Comparison of ENCODE assay signal across 14 cellular contexts in the genomic region with DNA sequence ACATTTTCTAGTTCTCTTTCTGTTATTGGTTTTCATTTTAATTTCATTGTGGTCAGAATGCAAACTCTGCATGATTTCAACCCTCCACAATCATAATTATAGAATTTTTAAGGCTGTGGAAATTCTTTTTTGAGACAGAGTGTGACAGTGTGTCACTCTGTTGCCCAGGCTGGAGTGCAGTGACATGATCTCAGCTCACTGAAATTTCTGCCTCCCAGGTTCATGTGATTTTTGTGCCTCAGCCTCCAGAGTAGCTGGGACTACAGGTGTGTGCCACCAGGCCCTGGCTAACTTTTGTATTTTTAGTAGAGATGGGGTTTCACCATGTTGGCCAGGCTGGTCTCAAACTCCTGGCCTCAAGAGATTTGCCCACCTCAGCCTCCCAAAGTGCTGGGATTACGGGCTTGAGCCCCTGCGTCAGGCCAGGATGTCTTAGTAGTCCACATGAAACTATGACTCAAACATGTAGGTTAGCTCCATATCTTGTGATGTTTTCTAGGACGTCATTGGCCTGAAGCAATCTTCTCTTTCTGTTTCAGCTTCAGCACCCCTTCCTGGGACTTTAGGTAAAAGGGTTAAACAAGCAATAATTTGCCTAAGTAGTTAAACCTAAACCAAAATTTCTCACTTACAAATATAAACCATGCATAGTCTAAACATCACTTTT. TPM values are rescaled to one million over a fixed set of nuclear protein-coding genes. Genes with fewer than 3 reads are reported as not detected.
DNase-seq lines count a peak whose midpoint lies in the region; ATAC-seq and TF ChIP-seq lines count a peak whose summit lies in the region.
"Had no signal": no experiment of that assay in that cellular context is flagged by ENCODE, and none has a peak within 500 bp of the region (broad histone marks: within the 10 kb centered on the region; RNA-seq: fewer than 3 reads in every experiment).

No MANE protein-coding gene starts in this region.

- no peak overlapping the region for H3K4me3 ChIP-seq in gastrocnemius medialis
- H3K4me3 ChIP-seq: right atrium auricular region had no signal

- TF ChIP-seq POLR2A in gastrocnemius medialis (IDR thresholded peaks at IDR 0.05): no peak

- ATAC-seq in GM18511 (IDR thresholded peaks at IDR 0.05; ENCODE audit: unreplicated experiment) (peak; percentile 90), HG02973 (IDR thresholded peaks at IDR 0.05; ENCODE audit: unreplicated experiment) (peak; percentile 86), HG03575 (IDR thresholded peaks at IDR 0.05; ENCODE audit: extremely low read depth, insufficient number of reproducible peaks, low FRiP score, unreplicated experiment) (peak; percentile 56), gastrocnemius medialis (no peak)

- no peaks in the 10 kb centered on the region for H3K27me3 ChIP-seq in gastrocnemius medialis
- H3K27me3 ChIP-seq: right atrium auricular region had no signal

- no peak overlapping the region for H3K27ac ChIP-seq in gastrocnemius medialis
- H3K27ac ChIP-seq: right atrium auricular region had no signal

- no peak for TF ChIP-seq CTCF in GM20000 (IDR thresholded peaks at IDR 0.05; ENCODE audit: extremely low read depth, missing control alignments)
- TF ChIP-seq CTCF in gastrocnemius medialis (IDR thresholded peaks at IDR 0.05 in 4 of 5, conservative IDR thresholded peaks at IDR 0.05 in 1 of 5): no peak

- DNase-seq in GM20000 (ENCODE audit: low spot score) (peak; percentile 41), CD1c-positive myeloid dendritic cell (ENCODE audit: extremely low spot score) (no peak), gastrocnemius medialis (no peak), NCI-H1048 (lab: John Stamatoyannopoulos, UW) (no peak)
- DNase-seq in stimulated activated CD4-positive, alpha-beta T cell treated with anti-CD3 and anti-CD28 coated beads, Interleukin-15, amount 100 ng/mL, for 24 hours: no peak
- DNase-seq: activated CD4-positive, alpha-beta T cell treated with anti-CD3 and anti-CD28 coated beads, Interleukin-2, amount 10 ng/mL, durations not matched to agents 24 days and 14 days; activated effector memory CD4-positive, alpha-beta T cell treated with Interleukin-2 at 50 U/mL for 16 hours; glutamatergic neuron; kidney glomerular epithelial cell had no signal

- no peaks in the 10 kb centered on the region for H3K9me3 ChIP-seq in gastrocnemius medialis

- intact Hi-C loops in gastrocnemius medialis (cut with DNase I; ENCODE audit: low total_unique reads): no loop called here

- H3K4me1 ChIP-seq in gastrocnemius medialis: no peaks in the 10 kb centered on the region
- H3K4me1 ChIP-seq: right atrium auricular region had no signal

- no peaks in the 10 kb centered on the region for H3K36me3 ChIP-seq in gastrocnemius medialis
- H3K36me3 ChIP-seq: right atrium auricular region had no signal

- in situ Hi-C loops in gastrocnemius medialis (cut with MboI; ENCODE audit: low sequenced_read_pairs in 4 of 4): no loop called here

RNA-seq across cellular contexts. Expression of a gene that starts 47.4 kb away (rescaled TPM):
- total RNA-seq in gastrocnemius medialis: not detected
- total RNA-seq: Daoy had no signal

Comparison
In these comparisons a context has a peak if more than half of its experiments do, and no peak if none do; other contexts are left out.
1. ATAC-seq: peak in GM18511 (single experiment), HG02973 (single experiment) and HG03575 (single experiment); none in gastrocnemius medialis (0 of 2).